In the genomic region with DNA sequence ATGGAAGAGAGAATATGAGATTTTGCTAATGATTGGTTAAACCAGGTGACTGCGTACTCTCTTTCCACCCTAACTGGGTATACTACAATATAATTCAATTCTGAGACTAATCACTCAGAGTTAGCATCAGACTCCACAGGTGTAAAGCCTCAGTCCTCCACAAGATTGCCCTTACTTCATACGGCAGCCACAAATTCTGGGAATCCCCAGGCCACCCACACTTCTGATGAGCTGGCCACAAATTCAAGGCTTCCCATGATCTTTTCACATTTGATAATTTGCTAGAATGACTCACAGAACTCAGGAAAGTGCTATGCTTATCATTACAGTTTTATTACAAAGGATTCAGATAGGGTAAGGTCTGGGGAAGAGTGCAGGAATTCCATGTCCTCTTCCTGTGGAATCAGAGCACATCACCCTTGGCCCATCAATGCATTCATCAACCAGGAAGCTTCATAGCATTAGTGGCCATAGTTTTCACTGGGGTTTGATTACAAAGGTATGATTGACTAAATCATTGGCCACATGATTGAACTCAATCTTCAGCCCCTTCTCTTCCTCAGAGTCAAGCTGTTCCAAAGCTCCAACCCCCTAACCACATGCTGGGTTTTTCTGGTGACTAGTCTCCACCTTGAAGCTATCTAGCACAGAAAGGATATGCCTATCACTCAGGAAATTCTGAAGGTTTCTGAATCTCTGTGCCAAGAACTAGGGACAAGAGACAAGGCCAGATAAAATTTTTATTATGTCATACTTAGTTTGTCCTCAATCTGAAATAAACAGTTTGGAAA, we compare ENCODE assay signal across 1 cellular context.
TF ChIP-seq lines count a peak whose summit lies in the region.

No MANE protein-coding gene starts in this region.

TF ChIP-seq in IMR-90, 13 proteins besides CTCF, POLR2A, EP300 and RAD21 (continued from another document):
- TF ChIP-seq, protein P1, sequence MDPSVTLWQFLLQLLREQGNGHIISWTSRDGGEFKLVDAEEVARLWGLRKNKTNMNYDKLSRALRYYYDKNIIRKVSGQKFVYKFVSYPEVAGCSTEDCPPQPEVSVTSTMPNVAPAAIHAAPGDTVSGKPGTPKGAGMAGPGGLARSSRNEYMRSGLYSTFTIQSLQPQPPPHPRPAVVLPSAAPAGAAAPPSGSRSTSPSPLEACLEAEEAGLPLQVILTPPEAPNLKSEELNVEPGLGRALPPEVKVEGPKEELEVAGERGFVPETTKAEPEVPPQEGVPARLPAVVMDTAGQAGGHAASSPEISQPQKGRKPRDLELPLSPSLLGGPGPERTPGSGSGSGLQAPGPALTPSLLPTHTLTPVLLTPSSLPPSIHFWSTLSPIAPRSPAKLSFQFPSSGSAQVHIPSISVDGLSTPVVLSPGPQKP (IDR thresholded peaks at IDR 0.05; ENCODE audit: borderline replicate concordance, low read depth, low read length) = no peak
- TF ChIP-seq SMC3 (IDR thresholded peaks at IDR 0.05; ENCODE audit: low read depth, low read length) (no peak), MAFK (IDR thresholded peaks at IDR 0.05; ENCODE audit: low read depth, low read length) (no peak)
